In genomic region chr12:47021298-47021697, GRCh38 we compare ENCODE assay signal across 9 cellular contexts. TPM values are rescaled to one million over a fixed set of nuclear protein-coding genes. Genes with fewer than 3 reads are reported as not detected.
DNase-seq lines count a peak whose midpoint lies in the region; ATAC-seq and TF ChIP-seq lines count a peak whose summit lies in the region.
"Had no signal": no experiment of that assay in that cellular context is flagged by ENCODE, and none has a peak within 500 bp of the region (broad histone marks: within the 10 kb centered on the region; RNA-seq: fewer than 3 reads in every experiment).

No MANE protein-coding gene starts in this region.

- no peaks in the 10 kb centered on the region for H3K36me3 ChIP-seq in CD4-positive, CD25-positive, alpha-beta regulatory T cell (ENCODE audit: control insufficient read depth, insufficient read depth, low read length)
- H3K36me3 ChIP-seq in heart right ventricle (no peaks in the 10 kb centered on the region), sigmoid colon (no peaks in the 10 kb centered on the region)

- no peak for TF ChIP-seq EP300 in sigmoid colon (IDR thresholded peaks at IDR 0.05)

- no peak overlapping the region for H3K4me3 Mint-ChIP-seq in CD4-positive, CD25-positive, alpha-beta regulatory T cell
- H3K4me3 Mint-ChIP-seq in activated B cell treated with CpG ODN at 0.5 μM for 24 hours = no peak overlapping the region
- H3K4me3 Mint-ChIP-seq: T-cell had no signal

- H3K27me3 Mint-ChIP-seq in CD4-positive, CD25-positive, alpha-beta regulatory T cell = peaks cover 25% of the 10 kb centered on the region
- H3K27me3 Mint-ChIP-seq in activated B cell treated with CpG ODN at 0.5 μM for 24 hours = peaks cover 3% of the 10 kb centered on the region

- H3K4me1 ChIP-seq in CD4-positive, CD25-positive, alpha-beta regulatory T cell (ENCODE audit: control insufficient read depth, insufficient read depth, low read length, poor library complexity, severe bottlenecking) = no peaks in the 10 kb centered on the region
- peaks cover 0 to 9% (median 0%) of the 10 kb centered on the region in 9 donors for H3K4me1 ChIP-seq in heart right ventricle
- peaks cover 0 to 7% (median 0%) of the 10 kb centered on the region in 4 donors for H3K4me1 ChIP-seq in sigmoid colon

- 48% methylated on average over 2 of the region's 2 CpGs for WGBS in heart right ventricle, 2 donors
- WGBS in sigmoid colon, 2 donors = 49 to 50% methylated on average over 2 of the region's 2 CpGs

- H3K4me1 Mint-ChIP-seq in CD4-positive, CD25-positive, alpha-beta regulatory T cell = peaks cover 0 to 4% (median 0%) of the 10 kb centered on the region in 4 donors
- no peaks in the 10 kb centered on the region for H3K4me1 Mint-ChIP-seq in activated B cell treated with CpG ODN at 0.5 μM for 24 hours
- H3K4me1 Mint-ChIP-seq: T-cell had no signal

- POLR2A ChIA-PET in activated B cell treated with CpG ODN at 0.5 μM for 24 hours (lab: Charles Lee) = interaction anchor here (0.6 kb wide), 1 partner anchor 378 kb away, joined by 4 read pairs; no protein-coding TSS in a partner anchor

- no peaks in the 10 kb centered on the region for H3K9me3 ChIP-seq in CD4-positive, CD25-positive, alpha-beta regulatory T cell (ENCODE audit: control insufficient read depth in 2 of 2, low read length in 2 of 2)
- H3K9me3 ChIP-seq in heart right ventricle (no peaks in the 10 kb centered on the region), sigmoid colon (no peaks in the 10 kb centered on the region)

- DNase-seq in CD4-positive, CD25-positive, alpha-beta regulatory T cell = peak in 2 of 3 donors; percentile 43 to 65
- DNase-seq in NCI-H2107 (lab: John Stamatoyannopoulos, UW) = peak; percentile 6
- no peak for DNase-seq in activated B cell treated with CpG ODN at 0.5 μM for 24 hours
- DNase-seq in heart right ventricle = peak in 1 of 2 donors; percentile 21
- no peak for DNase-seq in sigmoid colon
- no peak for DNase-seq in ecto neural progenitor cell (ENCODE audit: low spot score)

- no peak overlapping the region for H3K27ac ChIP-seq in CD4-positive, CD25-positive, alpha-beta regulatory T cell (ENCODE audit: insufficient read depth, low read length, poor library complexity, severe bottlenecking)
- H3K27ac ChIP-seq in heart right ventricle (no peak overlapping the region), sigmoid colon (no peak overlapping the region)

- no peak for TF ChIP-seq POLR2A in sigmoid colon (IDR thresholded peaks at IDR 0.05)

- peaks cover 0 to 3% (median 0%) of the 10 kb centered on the region in 7 donors for H3K9me3 Mint-ChIP-seq in CD4-positive, CD25-positive, alpha-beta regulatory T cell
- H3K9me3 Mint-ChIP-seq in activated B cell treated with CpG ODN at 0.5 μM for 24 hours = no peaks in the 10 kb centered on the region
- H3K9me3 Mint-ChIP-seq: T-cell had no signal

- intact Hi-C loops in activated B cell treated with CpG ODN at 0.5 μM for 24 hours (cut with micrococcal nuclease) (loop anchor here (1.0 to 5.0 kb wide), 7 partner anchors 346 to 1479 kb away; partner anchors contain the start of gene SCAF11), heart right ventricle (cut with DNase I) (loop anchor here in 6 of 10 donors (2.0 to 10.0 kb wide), 5 partner anchors 344 to 679 kb away; no protein-coding TSS in a partner anchor), sigmoid colon (cut with DNase I) (loop anchor here (5.0 kb wide), 2 partner anchors 344 to 949 kb away; no protein-coding TSS in a partner anchor)

- peaks cover 18% of the 10 kb centered on the region for H3K27me3 ChIP-seq in CD4-positive, CD25-positive, alpha-beta regulatory T cell (ENCODE audit: control insufficient read depth, insufficient read depth, low read length)
- H3K27me3 ChIP-seq in heart right ventricle (no peaks in the 10 kb centered on the region), sigmoid colon (no peaks in the 10 kb centered on the region)

- CTCF ChIA-PET in activated B cell treated with CpG ODN at 0.5 μM for 24 hours (lab: Charles Lee) = interaction anchor here (0.6 to 3.2 kb wide), 29 partner anchors 9 to 1477 kb away, joined by 3 to 39 read pairs (median 3); no protein-coding TSS in a partner anchor

- no peak overlapping the region for H3K27ac Mint-ChIP-seq in CD4-positive, CD25-positive, alpha-beta regulatory T cell
- H3K27ac Mint-ChIP-seq in activated B cell treated with CpG ODN at 0.5 μM for 24 hours = no peak overlapping the region
- H3K27ac Mint-ChIP-seq: T-cell had no signal

- peak; percentile 52 for TF ChIP-seq CTCF in activated B cell treated with CpG ODN at 0.5 μM for 24 hours (IDR thresholded peaks at IDR 0.05)
- peak; percentile 32 to 83 (median 70) for TF ChIP-seq CTCF in heart right ventricle (IDR thresholded peaks at IDR 0.05)
- TF ChIP-seq CTCF in sigmoid colon (IDR thresholded peaks at IDR 0.05) = peak; percentile 51 to 72 (median 66)

- no peak overlapping the region for H3K4me3 ChIP-seq in CD4-positive, CD25-positive, alpha-beta regulatory T cell (ENCODE audit: low read depth, low read length)
- no peak overlapping the region for H3K4me3 ChIP-seq in heart right ventricle
- no peak overlapping the region for H3K4me3 ChIP-seq in sigmoid colon

- peak; percentile 45 to 58 for ATAC-seq in CD4-positive, CD25-positive, alpha-beta regulatory T cell (ENCODE audit: low read depth in 2 of 2)
- ATAC-seq in GM18868 (IDR thresholded peaks at IDR 0.05; ENCODE audit: unreplicated experiment) = peak; percentile 61
- no peak for ATAC-seq in activated B cell treated with CpG ODN at 0.5 μM for 24 hours (ENCODE audit: low read depth)
- ATAC-seq in heart right ventricle = peak in 3 of 8 donors; percentile 37 to 50 (median 42)
- no peak for ATAC-seq in GM21367 (IDR thresholded peaks at IDR 0.05; ENCODE audit: unreplicated experiment)

- H3K36me3 Mint-ChIP-seq in CD4-positive, CD25-positive, alpha-beta regulatory T cell = no peaks in the 10 kb centered on the region
- H3K36me3 Mint-ChIP-seq in activated B cell treated with CpG ODN at 0.5 μM for 24 hours (ENCODE audit: low read depth) = no peaks in the 10 kb centered on the region
- H3K36me3 Mint-ChIP-seq: T-cell had no signal

RNA-seq across cellular contexts. Expression of gene PCED1B, which starts 58.1 kb away (rescaled TPM):
- total RNA-seq in CD4-positive, CD25-positive, alpha-beta regulatory T cell = 64.9 TPM
- 10 to 100 TPM; 56.7 to 74.5 (median 65.0) TPM for polyA plus RNA-seq in CD4-positive, CD25-positive, alpha-beta regulatory T cell
- 60.9 and 65.4 TPM in 2 replicates for total RNA-seq in activated B cell treated with CpG ODN at 0.5 μM for 24 hours
- 1 to 10 TPM in 4 of 10 donors, under 1 TPM in 6; 0.49 to 4.8 (median 0.87) TPM for total RNA-seq in heart right ventricle
- 1 to 10 TPM in 1 of 2 donors, under 1 TPM in 1; 0.87 to 1.6 TPM for polyA plus RNA-seq in heart right ventricle
- 10 to 100 TPM in 1 of 4 donors, 1 to 10 TPM in 3; 3.0 to 11.9 (median 7.3) TPM for total RNA-seq in sigmoid colon
- 1 to 10 TPM; 1.2 to 5.8 (median 1.8) TPM for polyA plus RNA-seq in sigmoid colon

RNA-seq across cellular contexts. Expression of gene AMIGO2, which starts 58.5 kb away (rescaled TPM):
- 7.2 TPM for total RNA-seq in CD4-positive, CD25-positive, alpha-beta regulatory T cell
- 10 to 100 TPM in 3 of 4 donors, 1 to 10 TPM in 1; 9.0 to 12.9 (median 11.7) TPM for polyA plus RNA-seq in CD4-positive, CD25-positive, alpha-beta regulatory T cell
- total RNA-seq in activated B cell treated with CpG ODN at 0.5 μM for 24 hours = 13.9 and 14.1 TPM in 2 replicates
- 1 to 10 TPM; 1.1 to 3.2 (median 1.9) TPM for total RNA-seq in heart right ventricle
- 1 to 10 TPM; 3.1 to 3.3 TPM for polyA plus RNA-seq in heart right ventricle
- total RNA-seq in sigmoid colon = 10 to 100 TPM; 33.2 to 68.1 (median 60.5) TPM
- polyA plus RNA-seq in sigmoid colon = 1 to 10 TPM in 2 of 3 donors, under 1 TPM in 1; 0.46 to 5.3 (median 2.4) TPM

Comparison
In these comparisons a context has a peak if more than half of its experiments do, and no peak if none do; other contexts are left out.
1. ATAC-seq: peak in CD4-positive, CD25-positive, alpha-beta regulatory T cell (2 of 2) and GM18868 (single experiment); none in activated B cell treated with CpG ODN at 0.5 μM for 24 hours (single experiment) and GM21367 (single experiment).
2. DNase-seq: peak in CD4-positive, CD25-positive, alpha-beta regulatory T cell (2 of 3) and NCI-H2107 (single experiment); none in activated B cell treated with CpG ODN at 0.5 μM for 24 hours (single experiment), sigmoid colon (single experiment) and ecto neural progenitor cell (single experiment).
3. Peak in every context shown above with its lines, with median percentiles within 50 percentile points of each other: CTCF ChIP-seq.